Comparison of ENCODE assay signal across 1 cellular context in the genomic region with DNA sequence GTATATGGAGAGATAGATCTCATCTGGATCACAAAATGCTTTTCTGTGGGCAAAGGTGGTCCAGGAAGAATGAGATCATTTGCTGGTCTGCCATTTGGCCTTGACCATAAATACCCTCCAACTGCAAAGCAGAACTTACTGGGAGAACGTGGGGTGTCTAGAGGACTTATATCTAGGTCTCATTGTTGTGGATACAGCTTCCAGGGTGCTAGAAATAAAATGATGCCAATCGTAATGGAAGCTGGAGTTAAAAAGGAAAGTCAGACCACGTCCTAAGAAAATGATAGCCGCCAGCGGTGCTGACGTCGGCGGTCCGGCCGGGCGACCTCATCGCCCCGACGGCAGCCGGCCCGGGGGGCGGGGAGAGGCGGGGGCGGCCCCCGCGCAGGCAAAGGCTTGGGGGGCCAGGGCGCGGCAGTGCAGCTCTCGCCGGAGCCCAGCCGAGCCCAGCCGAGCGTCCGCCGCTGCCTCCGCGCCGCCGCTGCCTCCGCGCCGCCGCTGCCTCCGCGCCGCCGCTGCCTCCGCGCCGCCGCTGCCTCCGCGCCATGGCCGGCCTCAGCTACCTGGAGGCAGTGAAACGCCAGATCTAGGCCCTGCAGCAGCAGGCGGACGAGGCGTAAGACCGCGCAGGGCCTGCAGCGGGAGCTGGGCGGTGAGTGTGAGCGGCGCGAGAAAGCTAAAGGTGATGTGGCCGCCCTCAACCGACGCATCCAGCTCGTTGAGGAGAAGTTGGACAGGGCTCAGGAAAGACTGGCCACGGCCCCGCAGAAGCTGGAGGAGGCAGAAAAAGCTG.
TF ChIP-seq lines count a peak whose summit lies in the region.

No MANE protein-coding gene starts in this region.

TF ChIP-seq in HepG2, 621 proteins besides CTCF, POLR2A, EP300 and RAD21 (continued from another document):
- TF ChIP-seq, protein P1, sequence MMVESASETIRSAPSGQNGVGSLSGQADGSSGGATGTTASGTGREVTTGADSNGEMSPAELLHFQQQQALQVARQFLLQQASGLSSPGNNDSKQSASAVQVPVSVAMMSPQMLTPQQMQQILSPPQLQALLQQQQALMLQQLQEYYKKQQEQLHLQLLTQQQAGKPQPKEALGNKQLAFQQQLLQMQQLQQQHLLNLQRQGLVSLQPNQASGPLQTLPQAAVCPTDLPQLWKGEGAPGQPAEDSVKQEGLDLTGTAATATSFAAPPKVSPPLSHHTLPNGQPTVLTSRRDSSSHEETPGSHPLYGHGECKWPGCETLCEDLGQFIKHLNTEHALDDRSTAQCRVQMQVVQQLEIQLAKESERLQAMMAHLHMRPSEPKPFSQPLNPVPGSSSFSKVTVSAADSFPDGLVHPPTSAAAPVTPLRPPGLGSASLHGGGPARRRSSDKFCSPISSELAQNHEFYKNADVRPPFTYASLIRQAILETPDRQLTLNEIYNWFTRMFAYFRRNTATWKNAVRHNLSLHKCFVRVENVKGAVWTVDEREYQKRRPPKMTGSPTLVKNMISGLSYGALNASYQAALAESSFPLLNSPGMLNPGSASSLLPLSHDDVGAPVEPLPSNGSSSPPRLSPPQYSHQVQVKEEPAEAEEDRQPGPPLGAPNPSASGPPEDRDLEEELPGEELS (CRISPR knock-in tag; IDR thresholded peaks at IDR 0.05): no peak
- TF ChIP-seq, protein P2, sequence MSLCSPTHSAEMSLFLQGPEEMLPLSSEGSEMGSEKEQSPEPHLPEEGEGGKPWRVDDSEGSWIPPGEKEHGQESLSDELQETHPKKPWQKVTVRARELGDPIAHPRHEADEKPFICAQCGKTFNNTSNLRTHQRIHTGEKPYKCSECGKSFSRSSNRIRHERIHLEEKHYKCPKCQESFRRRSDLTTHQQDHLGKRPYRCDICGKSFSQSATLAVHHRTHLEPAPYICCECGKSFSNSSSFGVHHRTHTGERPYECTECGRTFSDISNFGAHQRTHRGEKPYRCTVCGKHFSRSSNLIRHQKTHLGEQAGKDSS (CRISPR knock-in tag; IDR thresholded peaks at IDR 0.05; ENCODE audit: borderline replicate concordance, low read depth): no peak; the same call in 1 of the 2 replicates
- TF ChIP-seq SMAD3 (CRISPR knock-in tag; IDR thresholded peaks at IDR 0.05): no peak
- TF ChIP-seq RFX1 (IDR thresholded peaks at IDR 0.05): no peak
- TF ChIP-seq ATM (IDR thresholded peaks at IDR 0.05; ENCODE audit: borderline replicate concordance): no peak
- no peak for TF ChIP-seq ZBTB8A (CRISPR knock-in tag; IDR thresholded peaks at IDR 0.05; ENCODE audit: borderline replicate concordance, low read depth)
- TF ChIP-seq ZNF652 (CRISPR knock-in tag; IDR thresholded peaks at IDR 0.05; ENCODE audit: borderline replicate concordance, low read depth): no peak
- no peak for TF ChIP-seq ZNF414 (CRISPR knock-in tag; IDR thresholded peaks at IDR 0.05)
- TF ChIP-seq TEAD3 (CRISPR knock-in tag; optimal IDR thresholded peaks at IDR 0.05; ENCODE audit: borderline replicate concordance): peak; percentile 8
